In the genomic region with DNA sequence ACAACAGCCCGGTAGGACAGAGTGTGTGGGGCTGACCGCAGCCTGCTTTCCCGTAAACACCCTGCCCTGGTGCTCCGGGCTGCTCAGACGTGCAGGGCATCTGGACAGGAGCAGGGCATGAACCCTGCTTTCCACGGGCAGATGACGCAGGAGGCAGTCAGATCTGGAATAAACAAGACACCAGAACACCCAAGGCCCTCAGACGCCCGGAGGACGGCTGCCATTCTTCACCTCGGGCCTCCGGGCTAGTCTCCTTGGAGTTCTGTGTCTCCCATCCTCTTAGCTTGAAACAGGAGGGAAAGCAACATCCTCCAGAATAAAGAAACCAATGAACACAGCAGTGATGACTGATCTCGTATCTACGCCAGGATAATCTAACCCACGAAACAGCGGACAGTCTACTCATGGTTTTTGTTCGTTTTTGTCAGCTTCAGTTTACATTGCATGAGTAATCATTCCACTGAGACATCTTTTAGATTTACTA, we compare ENCODE assay signal across 13 cellular contexts. TPM values are rescaled to one million over a fixed set of nuclear protein-coding genes. Genes with fewer than 3 reads are reported as not detected.
DNase-seq lines count a peak whose midpoint lies in the region; ATAC-seq and TF ChIP-seq lines count a peak whose summit lies in the region.
"Had no signal": no experiment of that assay in that cellular context is flagged by ENCODE, and none has a peak within 500 bp of the region (broad histone marks: within the 10 kb centered on the region; RNA-seq: fewer than 3 reads in every experiment).

No MANE protein-coding gene starts in this region.

- H3K27me3 ChIP-seq in BE2C (no peaks in the 10 kb centered on the region), gastrocnemius medialis (peaks cover 0 to 2% (median 0%) of the 10 kb centered on the region in 3 donors)

- H3K9me3 ChIP-seq in BE2C (no peaks in the 10 kb centered on the region), gastrocnemius medialis (no peaks in the 10 kb centered on the region)
- H3K9me3 ChIP-seq: prostate gland had no signal

- H3K4me3 Mint-ChIP-seq in activated CD8-positive, alpha-beta T cell treated with anti-CD3 and anti-CD28 coated beads for 36 hours: no peak overlapping the region
- H3K4me3 Mint-ChIP-seq: CD8-positive, alpha-beta memory T cell; GM23338 had no signal

- peak; percentile 91 for DNase-seq in EH (ENCODE audit: low read depth)
- peak; percentile 52 for DNase-seq in SK-N-DZ (ENCODE audit: low spot score)
- DNase-seq in fibroblast of peridontal ligament (ENCODE audit: extremely low read depth): peak; percentile 91
- DNase-seq in posterior vena cava (ENCODE audit: low spot score): peak; percentile 79
- no peak for DNase-seq in BE2C
- no peak for DNase-seq in activated CD8-positive, alpha-beta T cell treated with anti-CD3 and anti-CD28 coated beads for 36 hours
- no peak for DNase-seq in gastrocnemius medialis
- DNase-seq: activated T-cell treated with anti-CD3 and anti-CD28 coated beads, Interleukin-2, amount 50 U/mL, for 48 hours; CD8-positive, alpha-beta memory T cell; cerebellar nuclear complex had no signal

- TF ChIP-seq CTCF in BE2C (IDR thresholded peaks at IDR 0.05; ENCODE audit: low read depth, low read length) (no peak), gastrocnemius medialis (IDR thresholded peaks at IDR 0.05 in 4 of 5, conservative IDR thresholded peaks at IDR 0.05 in 1 of 5) (no peak)
- TF ChIP-seq CTCF in activated CD8-positive, alpha-beta T cell treated with anti-CD3 and anti-CD28 coated beads for 36 hours (IDR thresholded peaks at IDR 0.05): no peak

- H3K4me3 ChIP-seq in BE2C (ENCODE audit: low read depth, low read length): no peak overlapping the region
- no peak overlapping the region for H3K4me3 ChIP-seq in gastrocnemius medialis
- H3K4me3 ChIP-seq: GM23338, prostate gland had no signal

- H3K36me3 ChIP-seq in BE2C: no peaks in the 10 kb centered on the region
- H3K36me3 ChIP-seq in gastrocnemius medialis: no peaks in the 10 kb centered on the region
- H3K36me3 ChIP-seq: prostate gland had no signal

- H3K9me3 Mint-ChIP-seq in activated CD8-positive, alpha-beta T cell treated with anti-CD3 and anti-CD28 coated beads for 36 hours: no peaks in the 10 kb centered on the region

- peaks cover 10% of the 10 kb centered on the region for H3K27me3 Mint-ChIP-seq in activated CD8-positive, alpha-beta T cell treated with anti-CD3 and anti-CD28 coated beads for 36 hours

- intact Hi-C loops in posterior vena cava (cut with DNase I) (loop anchor here in 1 of 2 donors (10.0 kb wide), 1 partner anchor 62 kb away; no protein-coding TSS in a partner anchor), gastrocnemius medialis (cut with DNase I; ENCODE audit: low total_unique reads) (no loop called here)
- intact Hi-C loops in activated CD8-positive, alpha-beta T cell treated with anti-CD3 and anti-CD28 coated beads for 36 hours (cut with micrococcal nuclease): no loop called here

- peak overlapping the region in 1 of 4 donors; percentile 28 for H3K27ac ChIP-seq in gastrocnemius medialis
- H3K27ac ChIP-seq: prostate gland had no signal

- H3K27ac Mint-ChIP-seq in activated CD8-positive, alpha-beta T cell treated with anti-CD3 and anti-CD28 coated beads for 36 hours: no peak overlapping the region
- H3K27ac Mint-ChIP-seq: CD8-positive, alpha-beta memory T cell; GM23338 had no signal

- in situ Hi-C loops in gastrocnemius medialis (cut with MboI; ENCODE audit: low sequenced_read_pairs in 4 of 4): no loop called here

- no peak for TF ChIP-seq POLR2A in gastrocnemius medialis (IDR thresholded peaks at IDR 0.05)

- no peaks in the 10 kb centered on the region for H3K36me3 Mint-ChIP-seq in activated CD8-positive, alpha-beta T cell treated with anti-CD3 and anti-CD28 coated beads for 36 hours (ENCODE audit: low read depth)
- H3K36me3 Mint-ChIP-seq: CD8-positive, alpha-beta memory T cell had no signal

- no peak for ATAC-seq in activated CD8-positive, alpha-beta T cell treated with anti-CD3 and anti-CD28 coated beads for 36 hours
- ATAC-seq in gastrocnemius medialis (no peak), HG02571 (IDR thresholded peaks at IDR 0.05; ENCODE audit: unreplicated experiment) (no peak)
- ATAC-seq: GM23338 had no signal

- POLR2A ChIA-PET in activated CD8-positive, alpha-beta T cell treated with anti-CD3 and anti-CD28 coated beads for 36 hours (lab: Charles Lee): no interaction called here

- H3K4me1 ChIP-seq in BE2C: no peaks in the 10 kb centered on the region; the same call in 1 of the 2 replicates
- peaks cover 0 to 11% of the 10 kb centered on the region in 2 donors for H3K4me1 ChIP-seq in gastrocnemius medialis
- H3K4me1 ChIP-seq: prostate gland had no signal

- CTCF ChIA-PET in activated CD8-positive, alpha-beta T cell treated with anti-CD3 and anti-CD28 coated beads for 36 hours (lab: Charles Lee): no interaction called here

- no peaks in the 10 kb centered on the region for H3K4me1 Mint-ChIP-seq in activated CD8-positive, alpha-beta T cell treated with anti-CD3 and anti-CD28 coated beads for 36 hours (ENCODE audit: low read depth)

RNA-seq across cellular contexts. Expression of a gene that starts 7.3 kb away (rescaled TPM):
- polyA plus RNA-seq in SK-N-DZ (2014; cell fraction: cytosol; rRNA removed): 29.4 and 37.6 TPM in 2 replicates
- polyA plus RNA-seq in SK-N-DZ (2014; cell fraction: nucleus; rRNA removed): 65.5 and 125 TPM in 2 replicates
- total RNA-seq in posterior vena cava (10 to 100 TPM; 75.3 to 85.8 TPM), gastrocnemius medialis (10 to 100 TPM in 2 of 4 donors, 1 to 10 TPM in 2; 7.8 to 13.4 (median 10.3) TPM)
- polyA plus RNA-seq in BE2C (2012; ENCODE audit: insufficient read depth, insufficient read length, low read depth): 7.4 TPM
- total RNA-seq in activated CD8-positive, alpha-beta T cell treated with anti-CD3 and anti-CD28 coated beads for 36 hours: under 1 TPM; 0.58 to 0.83 TPM

Comparison
In these comparisons a context has a peak if more than half of its experiments do, and no peak if none do; other contexts are left out.
1. DNase-seq: peak in EH (single experiment), SK-N-DZ (single experiment), fibroblast of peridontal ligament (single experiment) and posterior vena cava (single experiment); none in BE2C (single experiment), activated CD8-positive, alpha-beta T cell treated with anti-CD3 and anti-CD28 coated beads for 36 hours (single experiment) and gastrocnemius medialis (0 of 2).
2. RNA of a gene that starts 7.3 kb away (total RNA-seq): 75.3 to 85.8 TPM in posterior vena cava; 7.8 to 13.4 TPM in gastrocnemius medialis and 0.58 to 0.83 TPM in activated CD8-positive, alpha-beta T cell treated with anti-CD3 and anti-CD28 coated beads for 36 hours; every median in the first group is over 4 times any median in the second.